Comparison of ENCODE assay signal across 9 cellular contexts in genomic region chr16:30382398-30383015, GRCh38. TPM values are rescaled to one million over a fixed set of nuclear protein-coding genes. Genes with fewer than 3 reads are reported as not detected.
DNase-seq lines count a peak whose midpoint lies in the region; FAIRE-seq lines count a peak whose summit lies in the region.
"Had no signal": no experiment of that assay in that cellular context is flagged by ENCODE, and none has a peak within 500 bp of the region (broad histone marks: within the 10 kb centered on the region; RNA-seq: fewer than 3 reads in every experiment).

SEPTIN1 (minus strand) TSS chr16:30382561; CDS start chr16:30382542, 19 bp downstream.

- peak within 1 kb of the TSS; percentile 8 for H3K27ac ChIP-seq in caudate nucleus (ENCODE audit: low read depth, low read length)
- H3K27ac ChIP-seq: epithelial cell of prostate had no signal

- FAIRE-seq in GM18507 (lab: Jason Lieb, UNC) = peak; percentile 95

- DNase-seq in GM18507 (ENCODE audit: extremely low spot score, insufficient read length, low read depth) = peak; percentile 61
- peak; percentile 47 to 93 (median 67) for DNase-seq in T-helper 2 cell
- no peak for DNase-seq in caudate nucleus (lab: John Stamatoyannopoulos, UW)
- DNase-seq in stimulated activated CD4-positive, alpha-beta T cell treated with anti-CD3 and anti-CD28 coated beads, TNF-alpha, amount 100 ng/mL, for 24 hours (ENCODE audit: low read depth in 3 of 3) = peak; percentile 53 to 80 (median 58)
- no peak for DNase-seq in mesenteric fat pad (ENCODE audit: low spot score)
- DNase-seq in HuH-7 (ENCODE audit: low spot score) = no peak
- no peak for DNase-seq in HUDEP-2 (lab: John Stamatoyannopoulos, UW; ENCODE audit: unreplicated experiment in 76 of 76)
- no peak for DNase-seq in T1000 (lab: John Stamatoyannopoulos, UW)

RNA-seq across cellular contexts. Expression of gene SEPTIN1, which starts in this region (rescaled TPM):
- 2.3 TPM for total RNA-seq in mesenteric fat pad

Comparison
In these comparisons a context has a peak if more than half of its experiments do, and no peak if none do; other contexts are left out.
1. DNase-seq: peak in GM18507 (single experiment), T-helper 2 cell (5 of 5) and stimulated activated CD4-positive, alpha-beta T cell treated with anti-CD3 and anti-CD28 coated beads, TNF-alpha, amount 100 ng/mL, for 24 hours (3 of 3); none in caudate nucleus (0 of 61), mesenteric fat pad (single experiment), HuH-7 (single experiment), HUDEP-2 (0 of 76) and T1000 (single experiment).